22 cellular contexts compared by ENCODE assay signal in genomic region chr4:125225806-125226205, GRCh38.
DNase-seq lines count a peak whose midpoint lies in the region; ATAC-seq and TF ChIP-seq lines count a peak whose summit lies in the region.
"Had no signal": no experiment of that assay in that cellular context is flagged by ENCODE, and none has a peak within 500 bp of the region (broad histone marks: within the 10 kb centered on the region; RNA-seq: fewer than 3 reads in every experiment).

No MANE protein-coding gene starts in this region.

- no peaks in the 10 kb centered on the region for H3K36me3 Mint-ChIP-seq in activated CD8-positive, alpha-beta T cell treated with anti-CD3 and anti-CD28 coated beads for 36 hours (ENCODE audit: low read depth)
- H3K36me3 Mint-ChIP-seq: CD14-positive monocyte; CD8-positive, alpha-beta memory T cell had no signal

- TF ChIP-seq CTCF in activated CD8-positive, alpha-beta T cell treated with anti-CD3 and anti-CD28 coated beads for 36 hours (IDR thresholded peaks at IDR 0.05): no peak

- no peak overlapping the region for H3K4me3 Mint-ChIP-seq in activated CD8-positive, alpha-beta T cell treated with anti-CD3 and anti-CD28 coated beads for 36 hours
- H3K4me3 Mint-ChIP-seq: CD14-positive monocyte; CD4-positive, alpha-beta T cell; CD8-positive, alpha-beta memory T cell had no signal

- DNase-seq in amniotic epithelial cell (ENCODE audit: low read depth): peak; percentile 56
- peak; percentile 24 for DNase-seq in iris pigment epithelial cell (ENCODE audit: low read depth)
- DNase-seq in skeletal muscle cell (ENCODE audit: low read depth): peak; percentile 9
- DNase-seq in NCI-H128 (lab: John Stamatoyannopoulos, UW; ENCODE audit: unreplicated experiment): no peak
- DNase-seq in activated CD8-positive, alpha-beta T cell treated with anti-CD3 and anti-CD28 coated beads for 36 hours: no peak
- DNase-seq: 8988T; ACHN; AML-193; BE2C; CD4-positive, alpha-beta T cell; CD8-positive, alpha-beta memory T cell; DMS 273 treated with DMSO at 0.1 percent for 48 hours; DMS79; EL; GDM1; GM23248; H7; HCEC 1CT had no signal

- no peak overlapping the region for H3K27ac Mint-ChIP-seq in activated CD8-positive, alpha-beta T cell treated with anti-CD3 and anti-CD28 coated beads for 36 hours
- H3K27ac Mint-ChIP-seq: CD14-positive monocyte; CD4-positive, alpha-beta T cell; CD8-positive, alpha-beta memory T cell had no signal

- intact Hi-C loops in activated CD8-positive, alpha-beta T cell treated with anti-CD3 and anti-CD28 coated beads for 36 hours (cut with micrococcal nuclease): no loop called here

- POLR2A ChIA-PET in activated CD8-positive, alpha-beta T cell treated with anti-CD3 and anti-CD28 coated beads for 36 hours (lab: Charles Lee): no interaction called here

- H3K4me3 ChIP-seq in skeletal muscle cell (ENCODE audit: low read depth, low read length): no peak overlapping the region
- H3K4me3 ChIP-seq: A549; BLaER1 treated with 17β-estradiol and CSF1 and Interleukin-3, amounts not matched to agents 10 nM and 100 nM; GM23248 had no signal

- H3K9me3 Mint-ChIP-seq in activated CD8-positive, alpha-beta T cell treated with anti-CD3 and anti-CD28 coated beads for 36 hours: no peaks in the 10 kb centered on the region
- H3K9me3 Mint-ChIP-seq: CD4-positive, alpha-beta T cell had no signal

- H3K4me1 Mint-ChIP-seq in activated CD8-positive, alpha-beta T cell treated with anti-CD3 and anti-CD28 coated beads for 36 hours (ENCODE audit: low read depth): no peaks in the 10 kb centered on the region
- H3K4me1 Mint-ChIP-seq: CD14-positive monocyte; CD8-positive, alpha-beta memory T cell had no signal

- CTCF ChIA-PET in activated CD8-positive, alpha-beta T cell treated with anti-CD3 and anti-CD28 coated beads for 36 hours (lab: Charles Lee): interaction anchor here (1.5 kb wide), 1 partner anchor 15 kb away, joined by 3 read pairs; no protein-coding TSS in a partner anchor

- ATAC-seq in HG03469 (IDR thresholded peaks at IDR 0.05; ENCODE audit: unreplicated experiment): no peak
- no peak for ATAC-seq in activated CD8-positive, alpha-beta T cell treated with anti-CD3 and anti-CD28 coated beads for 36 hours
- ATAC-seq: A549 had no signal

- no peaks in the 10 kb centered on the region for H3K27me3 Mint-ChIP-seq in activated CD8-positive, alpha-beta T cell treated with anti-CD3 and anti-CD28 coated beads for 36 hours
- H3K27me3 Mint-ChIP-seq: CD4-positive, alpha-beta T cell; CD8-positive, alpha-beta memory T cell had no signal

Comparison
In these comparisons a context has a peak if more than half of its experiments do, and no peak if none do; other contexts are left out.
1. DNase-seq: peak in amniotic epithelial cell (single experiment), iris pigment epithelial cell (single experiment) and skeletal muscle cell (single experiment); none in NCI-H128 (single experiment) and activated CD8-positive, alpha-beta T cell treated with anti-CD3 and anti-CD28 coated beads for 36 hours (single experiment).